Comparison of ENCODE assay signal across 14 cellular contexts in genomic region chr9:94821098-94821930, GRCh38.
DNase-seq lines count a peak whose midpoint lies in the region; ATAC-seq and TF ChIP-seq lines count a peak whose summit lies in the region.
"Had no signal": no experiment of that assay in that cellular context is flagged by ENCODE, and none has a peak within 500 bp of the region (broad histone marks: within the 10 kb centered on the region; RNA-seq: fewer than 3 reads in every experiment).

No MANE protein-coding gene starts in this region.

- 89 to 95% methylated on average over 3 of the region's 3 CpGs for WGBS in sigmoid colon, 2 donors

- H3K4me1 Mint-ChIP-seq in stimulated activated naive CD8-positive, alpha-beta T cell treated with anti-CD3 and anti-CD28 coated beads, Interleukin-15, amount 100 ng/mL, for 72 hours = peaks cover 9% of the 10 kb centered on the region

- ATAC-seq in GM19025 (IDR thresholded peaks at IDR 0.05; ENCODE audit: low read depth, unreplicated experiment) (peak; percentile 74), HG02884 (IDR thresholded peaks at IDR 0.05; ENCODE audit: unreplicated experiment) (peak; percentile 73)
- peak; percentile 59 for ATAC-seq in stimulated activated naive CD8-positive, alpha-beta T cell treated with anti-CD3 and anti-CD28 coated beads, Interleukin-15, amount 100 ng/mL, for 72 hours
- ATAC-seq: activated CD4-positive, CD25-positive, alpha-beta regulatory T cell treated with anti-CD3 and anti-CD28 coated beads, Interleukin-2, amount 50 U/mL, for 24 hours; right cardiac atrium had no signal

- peak overlapping the region in 2 of 4 donors; percentile 42 to 47 for H3K27ac ChIP-seq in sigmoid colon
- H3K27ac ChIP-seq: cardiac muscle cell, HL-60 had no signal

- H3K9me3 ChIP-seq in sigmoid colon = no peaks in the 10 kb centered on the region

- no peaks in the 10 kb centered on the region for H3K36me3 ChIP-seq in sigmoid colon
- H3K36me3 ChIP-seq: cardiac muscle cell had no signal

- no peaks in the 10 kb centered on the region for H3K27me3 ChIP-seq in sigmoid colon
- H3K27me3 ChIP-seq: cardiac muscle cell, hepatocyte had no signal

- H3K27ac Mint-ChIP-seq in stimulated activated naive CD8-positive, alpha-beta T cell treated with anti-CD3 and anti-CD28 coated beads, Interleukin-15, amount 100 ng/mL, for 72 hours = no peak overlapping the region
- H3K27ac Mint-ChIP-seq: stimulated activated naive CD8-positive, alpha-beta T cell treated with anti-CD3 and anti-CD28 coated beads, Interleukin-15, Interleukin-2, amounts not matched to agents 100 ng/mL and 50 ng/mL, for 24 hours had no signal

- H3K4me3 ChIP-seq in sigmoid colon = no peak overlapping the region
- H3K4me3 ChIP-seq: cardiac muscle cell, hepatocyte had no signal

- no peaks in the 10 kb centered on the region for H3K27me3 Mint-ChIP-seq in stimulated activated naive CD8-positive, alpha-beta T cell treated with anti-CD3 and anti-CD28 coated beads, Interleukin-15, amount 100 ng/mL, for 72 hours
- H3K27me3 Mint-ChIP-seq: stimulated activated naive CD8-positive, alpha-beta T cell treated with anti-CD3 and anti-CD28 coated beads, Interleukin-15, Interleukin-2, amounts not matched to agents 100 ng/mL and 50 ng/mL, for 24 hours had no signal

- peaks cover 0 to 22% (median 16%) of the 10 kb centered on the region in 4 donors for H3K4me1 ChIP-seq in sigmoid colon

- TF ChIP-seq POLR2A in sigmoid colon (IDR thresholded peaks at IDR 0.05) = no peak

- TF ChIP-seq CTCF in sigmoid colon (IDR thresholded peaks at IDR 0.05) = no peak

- no peak overlapping the region for H3K4me3 Mint-ChIP-seq in stimulated activated naive CD8-positive, alpha-beta T cell treated with anti-CD3 and anti-CD28 coated beads, Interleukin-15, amount 100 ng/mL, for 72 hours
- H3K4me3 Mint-ChIP-seq: stimulated activated naive CD8-positive, alpha-beta T cell treated with anti-CD3 and anti-CD28 coated beads, Interleukin-15, Interleukin-2, amounts not matched to agents 100 ng/mL and 50 ng/mL, for 24 hours had no signal

- intact Hi-C loops in sigmoid colon (cut with DNase I) = no loop called here

- H3K9me3 Mint-ChIP-seq in stimulated activated naive CD8-positive, alpha-beta T cell treated with anti-CD3 and anti-CD28 coated beads, Interleukin-15, amount 100 ng/mL, for 72 hours = no peaks in the 10 kb centered on the region
- H3K9me3 Mint-ChIP-seq: stimulated activated naive CD8-positive, alpha-beta T cell treated with anti-CD3 and anti-CD28 coated beads, Interleukin-15, Interleukin-2, amounts not matched to agents 100 ng/mL and 50 ng/mL, for 24 hours had no signal

- TF ChIP-seq EP300 in sigmoid colon (IDR thresholded peaks at IDR 0.05) = no peak

- DNase-seq in RPMI8226 = peak; percentile 10
- peak in 1 of 2 donors; percentile 13 for DNase-seq in stimulated activated naive CD8-positive, alpha-beta T cell treated with anti-CD3 and anti-CD28 coated beads, Interleukin-15, amount 100 ng/mL, for 72 hours
- DNase-seq in T1000 (lab: John Stamatoyannopoulos, UW) = no peak
- DNase-seq in SIG-M5 (lab: John Stamatoyannopoulos, UW) = no peak
- no peak for DNase-seq in CD1c-positive myeloid dendritic cell (ENCODE audit: extremely low spot score)
- no peak for DNase-seq in sigmoid colon
- DNase-seq: right cardiac atrium had no signal
